In genomic region chr2:152558174-152559091, GRCh38 we compare ENCODE assay signal across 9 cellular contexts.
DNase-seq lines count a peak whose midpoint lies in the region; ATAC-seq lines count a peak whose summit lies in the region.
"Had no signal": no experiment of that assay in that cellular context is flagged by ENCODE, and none has a peak within 500 bp of the region (broad histone marks: within the 10 kb centered on the region; RNA-seq: fewer than 3 reads in every experiment).

No MANE protein-coding gene starts in this region.

- no peaks in the 10 kb centered on the region for H4K20me1 ChIP-seq in GM23248 (ENCODE audit: insufficient read depth)

- H3K27ac ChIP-seq in GM23248: 0 out of 2 replicates have a peak overlapping the region, but pooled peaks have one; percentile 0
- H3K27ac ChIP-seq in temporal lobe (ENCODE audit: low read depth, low read length): peak overlapping the region; percentile 70

- no peak overlapping the region for H2AFZ ChIP-seq in GM23248

- H3K4me1 ChIP-seq in GM23248 (ENCODE audit: insufficient read depth): peaks cover 29% of the 10 kb centered on the region

- intact Hi-C loops in posterior vena cava (cut with DNase I): no loop called here

- in situ Hi-C loops in GM23248 (cut with MboI): no loop called here

- no peak for ATAC-seq in GM21515 (IDR thresholded peaks at IDR 0.05; ENCODE audit: unreplicated experiment)
- ATAC-seq: left ventricle myocardium superior had no signal

- H3K27me3 ChIP-seq in GM23248 (replicated peaks; ENCODE audit: insufficient read depth): no peaks in the 10 kb centered on the region

- H3F3A ChIP-seq in GM23248 (ENCODE audit: insufficient read depth): peaks cover 30% of the 10 kb centered on the region; the same call in 1 of the 2 replicates

- no peaks in the 10 kb centered on the region for H3K9me3 ChIP-seq in GM23248 (ENCODE audit: low read depth)

- H3K9ac ChIP-seq in GM23248: no peak overlapping the region

- peak overlapping the region; percentile 9 for H3K4me2 ChIP-seq in GM23248 (ENCODE audit: unreplicated experiment)

- H3K4me3 ChIP-seq in GM23248: no peak overlapping the region

- WGBS in GM23248 (ENCODE audit: low coverage in 1 of 2, low lambda C conversion rate in 2 of 2, missing lambda C conversion rate in 2 of 2), 2 experiments: 80 to 81% methylated on average over 7 of the region's 7 CpGs

- H3K9me2 ChIP-seq in GM23248 (ENCODE audit: insufficient read depth): no peaks in the 10 kb centered on the region

- no peaks in the 10 kb centered on the region for H3K79me2 ChIP-seq in GM23248 (ENCODE audit: insufficient read depth)

- no peaks in the 10 kb centered on the region for H3K36me3 ChIP-seq in GM23248 (ENCODE audit: low read depth)

- DNase-seq in GM23248: peak; percentile 84
- DNase-seq in NCI-H524 treated with DMSO at 0.1 percent for 48 hours (lab: John Stamatoyannopoulos, UW): peak; percentile 58
- peak; percentile 99 for DNase-seq in fibroblast of peridontal ligament (ENCODE audit: extremely low read depth)
- DNase-seq in posterior vena cava (ENCODE audit: low spot score): no peak
- no peak for DNase-seq in effector CD8-positive, alpha-beta T cell (lab: John Stamatoyannopoulos, UW)
- DNase-seq: H9, left ventricle myocardium superior had no signal

Comparison
In these comparisons a context has a peak if more than half of its experiments do, and no peak if none do; other contexts are left out.
1. DNase-seq: peak in GM23248 (single experiment), NCI-H524 treated with DMSO at 0.1 percent for 48 hours (single experiment) and fibroblast of peridontal ligament (single experiment); none in posterior vena cava (single experiment) and effector CD8-positive, alpha-beta T cell (single experiment).